ENCODE assay signal across 8 cellular contexts in the genomic region with DNA sequence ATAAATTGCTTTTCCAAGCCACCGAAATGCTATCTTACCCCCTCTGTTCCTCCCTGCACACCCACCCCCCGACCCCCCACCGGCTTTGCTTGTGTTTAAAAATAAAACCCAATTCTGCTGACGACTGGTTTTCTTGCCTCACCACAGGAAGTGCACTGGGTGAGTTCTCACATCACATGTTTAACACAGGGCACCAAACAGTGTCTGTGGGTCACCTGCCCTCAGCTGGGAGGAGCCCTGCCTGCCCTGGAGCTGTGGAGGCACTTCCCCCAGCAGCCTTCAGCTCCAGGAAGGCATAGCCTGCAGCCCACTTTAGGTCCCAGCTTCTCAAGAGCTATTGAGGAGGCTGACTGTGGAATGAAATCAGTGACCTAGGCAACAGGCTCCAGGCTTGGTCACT. TPM values are rescaled to one million over a fixed set of nuclear protein-coding genes. Genes with fewer than 3 reads are reported as not detected.
DNase-seq lines count a peak whose midpoint lies in the region; ATAC-seq and TF ChIP-seq lines count a peak whose summit lies in the region.

No MANE protein-coding gene starts in this region.

- no peaks in the 10 kb centered on the region for H3K36me3 ChIP-seq in NT2/D1 (ENCODE audit: insufficient read depth, insufficient read length, low read length)

- DNase-seq in Calu3 (peak; percentile 2), NT2/D1 (ENCODE audit: low read depth, low spot score) (peak; percentile 2), cerebellar nuclear complex (lab: John Stamatoyannopoulos, UW) (no peak), HT-29 (ENCODE audit: low spot score) (no peak), NCI-H2081 (lab: John Stamatoyannopoulos, UW) (no peak)
- peak; percentile 21 to 36 (median 23) for DNase-seq in effector memory CD8-positive, alpha-beta T cell

- no peak overlapping the region for H3K9ac ChIP-seq in NT2/D1 (ENCODE audit: insufficient read length, low read depth)

- no peaks in the 10 kb centered on the region for H3K9me3 Mint-ChIP-seq in Calu3 (ENCODE audit: low read depth, unreplicated experiment)
- H3K9me3 Mint-ChIP-seq in effector memory CD8-positive, alpha-beta T cell = no peaks in the 10 kb centered on the region

- H3K4me1 ChIP-seq in NT2/D1 (ENCODE audit: insufficient read depth, insufficient read length) = no peaks in the 10 kb centered on the region

- peaks cover 12% of the 10 kb centered on the region for H3K27me3 Mint-ChIP-seq in Calu3 (ENCODE audit: unreplicated experiment)
- no peaks in the 10 kb centered on the region for H3K27me3 Mint-ChIP-seq in effector memory CD8-positive, alpha-beta T cell

- H3K4me3 Mint-ChIP-seq in Calu3 (ENCODE audit: low read depth, unreplicated experiment) = no peak overlapping the region
- H3K4me3 Mint-ChIP-seq in effector memory CD8-positive, alpha-beta T cell = peak overlapping the region; percentile 66 to 71

- ATAC-seq in GM19043 (IDR thresholded peaks at IDR 0.05; ENCODE audit: low read depth, unreplicated experiment) = peak; percentile 87
- peak; percentile 94 for ATAC-seq in HG03064 (IDR thresholded peaks at IDR 0.05; ENCODE audit: low read depth, unreplicated experiment)
- peak; percentile 100 for ATAC-seq in effector memory CD8-positive, alpha-beta T cell (replicated peaks)

- CTCF ChIA-PET in Calu3 (lab: Charles Lee) = interaction anchor here (0.5 to 0.6 kb wide), 2 partner anchors 15 to 23 kb away, joined by 4 to 8 read pairs; no protein-coding TSS in a partner anchor

- H3K27me3 ChIP-seq in NT2/D1 (ENCODE audit: insufficient read depth, insufficient read length) = no peaks in the 10 kb centered on the region

- intact Hi-C loops in Calu3 (cut with micrococcal nuclease; ENCODE audit: unreplicated experiment) = no loop called here

- BruUV-seq in Calu3 (replicated peaks; lab: Mats Ljungman, UMichigan) = no TSS peak

- H3K4me1 Mint-ChIP-seq in Calu3 (ENCODE audit: low read depth, unreplicated experiment) = peaks cover 8% of the 10 kb centered on the region
- peaks cover 14 to 24% of the 10 kb centered on the region in 2 donors for H3K4me1 Mint-ChIP-seq in effector memory CD8-positive, alpha-beta T cell (ENCODE audit: low read depth in 2 of 2)

- H3K9me3 ChIP-seq in NT2/D1 (ENCODE audit: insufficient read depth, low read length) = no peaks in the 10 kb centered on the region

- TF ChIP-seq CTCF in Calu3 (IDR thresholded peaks at IDR 0.05; ENCODE audit: unreplicated experiment) = no peak

- H3K36me3 Mint-ChIP-seq in Calu3 (ENCODE audit: insufficient read depth, unreplicated experiment) = no peaks in the 10 kb centered on the region
- H3K36me3 Mint-ChIP-seq in effector memory CD8-positive, alpha-beta T cell (ENCODE audit: insufficient read depth) = peaks cover 3% of the 10 kb centered on the region

- H3K4me3 ChIP-seq in NT2/D1 (ENCODE audit: insufficient read length, low read depth) = no peak overlapping the region

- H3K27ac Mint-ChIP-seq in Calu3 (ENCODE audit: unreplicated experiment) = no peak overlapping the region
- H3K27ac Mint-ChIP-seq in effector memory CD8-positive, alpha-beta T cell = peak overlapping the region; percentile 3 to 82

RNA-seq across cellular contexts. Expression of gene TMEM255A, which starts 8.8 kb away (rescaled TPM):
- not detected in 2 replicates for total RNA-seq in Calu3 (2022)
- total RNA-seq in HT-29 (2014; rRNA removed; shearing (Covaris generic)) = not detected in 2 replicates

RNA-seq across cellular contexts. Expression of gene ZBTB33, which starts 51.8 kb away (rescaled TPM):
- total RNA-seq in Calu3 (2022) = 22.7 and 24.9 TPM in 2 replicates
- 6.1 TPM in 2 replicates for total RNA-seq in HT-29 (2014; rRNA removed; shearing (Covaris generic))

RNA-seq across cellular contexts. Expression of gene ATP1B4, which starts 59.5 kb away (rescaled TPM):
- not detected in 2 replicates for total RNA-seq in Calu3 (2022)
- not detected in 2 replicates for total RNA-seq in HT-29 (2014; rRNA removed; shearing (Covaris generic))

Comparison
In these comparisons a context has a peak if more than half of its experiments do, and no peak if none do; other contexts are left out.
1. DNase-seq: peak in Calu3 (single experiment), NT2/D1 (single experiment) and effector memory CD8-positive, alpha-beta T cell (3 of 3); none in cerebellar nuclear complex (0 of 2), HT-29 (single experiment) and NCI-H2081 (0 of 2).
2. Peak in every context shown above with its lines, with median percentiles within 50 percentile points of each other: ATAC-seq.